ENCODE assay signal across 29 cellular contexts in the genomic region with DNA sequence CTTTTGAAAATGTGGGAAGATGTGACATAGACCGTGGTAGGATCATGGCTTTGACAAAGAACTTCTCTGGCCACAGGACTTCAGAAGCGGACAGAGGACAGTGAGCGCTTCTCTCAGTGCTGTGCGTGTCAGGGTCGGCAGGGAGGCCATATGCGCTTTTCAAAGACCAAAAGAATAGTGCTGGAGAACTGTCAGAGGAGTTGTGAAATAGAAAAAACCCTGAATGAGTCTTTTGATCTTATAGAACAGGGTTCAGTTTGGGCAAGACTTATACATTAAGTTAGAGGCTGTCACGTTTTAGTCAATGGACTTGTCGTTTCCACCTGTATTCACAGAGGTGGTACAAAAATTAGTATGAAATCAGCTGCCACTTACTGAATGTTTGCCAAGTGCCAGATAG.
"Had no signal": no experiment of that assay in that cellular context is flagged by ENCODE, and none has a peak within 500 bp of the region (broad histone marks: within the 10 kb centered on the region; RNA-seq: fewer than 3 reads in every experiment).

No MANE protein-coding gene starts in this region.

- DNase-seq: activated CD4-positive, alpha-beta memory T cell treated with anti-CD3 and anti-CD28 coated beads for 36 hours; activated CD4-positive, alpha-beta T cell treated with anti-CD3 and anti-CD28 coated beads for 36 hours; activated CD4-positive, alpha-beta T cell treated with anti-CD3 and anti-CD28 coated beads, Interleukin-2, amount 10 ng/mL, durations not matched to agents 24 days and 14 days; activated CD4-positive, CD25-positive, alpha-beta regulatory T cell; activated CD4-positive, CD25-positive, alpha-beta regulatory T cell treated with anti-CD3 and anti-CD28 coated beads, Interleukin-2, amount 50 U/mL, for 72 hours; activated CD8-positive, alpha-beta memory T cell treated with anti-CD3 and anti-CD28 coated beads, Interleukin-2, amount 10 ng/mL, durations not matched to agents 7 days and 5 days; activated CD8-positive, alpha-beta memory T cell treated with anti-CD3 and anti-CD28 coated beads, Interleukin-2, amount 50 U/mL, for 4 hours; activated CD8-positive, alpha-beta T cell treated with anti-CD3 and anti-CD28 coated beads, Interleukin-2, amount 10 ng/mL, durations not matched to agents 7 days and 5 days; activated gamma-delta T cell; activated naive CD4-positive, alpha-beta T cell; activated naive CD4-positive, alpha-beta T cell treated with anti-CD3 and anti-CD28 coated beads, Interleukin-2, amount 10 ng/mL, durations not matched to agents 7 days and 5 days; activated naive CD8-positive, alpha-beta T cell treated with anti-CD3 and anti-CD28 coated beads, Interleukin-2, amount 10 ng/mL, durations not matched to agents 7 days and 5 days; activated T-cell treated with anti-CD3 and anti-CD28 coated beads, Interleukin-2, amount 50 U/mL, for 1 hour; activated T-cell treated with anti-CD3 and anti-CD28 coated beads, Interleukin-2, amount 50 U/mL, for 48 hours; central memory CD4-positive, alpha-beta T cell; cerebellar nuclear complex; colonic mucosa; effector CD8-positive, alpha-beta T cell; esophagus squamous epithelium; foreskin melanocyte; T-helper 1 cell; T-helper 2 cell had no signal

- H3K4me1 ChIP-seq: ascending aorta, breast epithelium, colonic mucosa had no signal

- H3K4me3 ChIP-seq: ascending aorta, breast epithelium, cardiac muscle cell, colonic mucosa, esophagus squamous epithelium, gastroesophageal sphincter had no signal

- H3K27ac Mint-ChIP-seq: activated CD4-positive, alpha-beta memory T cell treated with anti-CD3 and anti-CD28 coated beads for 36 hours; activated CD4-positive, alpha-beta T cell treated with anti-CD3 and anti-CD28 coated beads for 36 hours; activated CD4-positive, alpha-beta T cell treated with anti-CD3 and anti-CD28 coated beads, Interleukin-2, amount 10 ng/mL, durations not matched to agents 24 days and 14 days; activated CD8-positive, alpha-beta memory T cell treated with anti-CD3 and anti-CD28 coated beads, Interleukin-2, amount 10 ng/mL, durations not matched to agents 7 days and 5 days; activated CD8-positive, alpha-beta T cell treated with anti-CD3 and anti-CD28 coated beads, Interleukin-2, amount 10 ng/mL, durations not matched to agents 7 days and 5 days; activated naive CD4-positive, alpha-beta T cell treated with anti-CD3 and anti-CD28 coated beads, Interleukin-2, amount 10 ng/mL, durations not matched to agents 7 days and 5 days; activated naive CD4-positive, alpha-beta T cell treated with anti-CD3 and anti-CD28 coated beads, Interleukin-2, amount 50 U/mL, for 72 hours; activated naive CD8-positive, alpha-beta T cell treated with anti-CD3 and anti-CD28 coated beads, Interleukin-2, amount 10 ng/mL, durations not matched to agents 7 days and 5 days; brain had no signal

- H3K27me3 Mint-ChIP-seq: activated CD4-positive, alpha-beta memory T cell treated with anti-CD3 and anti-CD28 coated beads for 36 hours; activated CD4-positive, alpha-beta T cell treated with anti-CD3 and anti-CD28 coated beads for 36 hours; activated CD4-positive, alpha-beta T cell treated with anti-CD3 and anti-CD28 coated beads, Interleukin-2, amount 10 ng/mL, durations not matched to agents 24 days and 14 days; activated CD8-positive, alpha-beta memory T cell treated with anti-CD3 and anti-CD28 coated beads, Interleukin-2, amount 10 ng/mL, durations not matched to agents 7 days and 5 days; activated naive CD4-positive, alpha-beta T cell treated with anti-CD3 and anti-CD28 coated beads, Interleukin-2, amount 10 ng/mL, durations not matched to agents 7 days and 5 days; activated naive CD8-positive, alpha-beta T cell treated with anti-CD3 and anti-CD28 coated beads, Interleukin-2, amount 10 ng/mL, durations not matched to agents 7 days and 5 days; brain had no signal

- H3K4me1 Mint-ChIP-seq: activated CD4-positive, alpha-beta T cell treated with anti-CD3 and anti-CD28 coated beads for 36 hours; activated CD4-positive, alpha-beta T cell treated with anti-CD3 and anti-CD28 coated beads, Interleukin-2, amount 10 ng/mL, durations not matched to agents 24 days and 14 days; activated naive CD4-positive, alpha-beta T cell treated with anti-CD3 and anti-CD28 coated beads, Interleukin-2, amount 10 ng/mL, durations not matched to agents 7 days and 5 days; activated naive CD8-positive, alpha-beta T cell treated with anti-CD3 and anti-CD28 coated beads, Interleukin-2, amount 10 ng/mL, durations not matched to agents 7 days and 5 days; brain had no signal

- H3K9me3 Mint-ChIP-seq: activated CD4-positive, alpha-beta memory T cell treated with anti-CD3 and anti-CD28 coated beads for 36 hours; activated CD4-positive, alpha-beta T cell treated with anti-CD3 and anti-CD28 coated beads, Interleukin-2, amount 10 ng/mL, durations not matched to agents 24 days and 14 days; activated naive CD4-positive, alpha-beta T cell treated with anti-CD3 and anti-CD28 coated beads, Interleukin-2, amount 10 ng/mL, durations not matched to agents 7 days and 5 days; activated naive CD4-positive, alpha-beta T cell treated with anti-CD3 and anti-CD28 coated beads, Interleukin-2, amount 50 U/mL, for 72 hours; activated naive CD8-positive, alpha-beta T cell treated with anti-CD3 and anti-CD28 coated beads, Interleukin-2, amount 10 ng/mL, durations not matched to agents 7 days and 5 days had no signal

- ATAC-seq: activated CD4-positive, alpha-beta T cell treated with anti-CD3 and anti-CD28 coated beads for 36 hours; activated CD8-positive, alpha-beta memory T cell treated with anti-CD3 and anti-CD28 coated beads, Interleukin-2, amount 10 ng/mL, durations not matched to agents 7 days and 5 days; activated CD8-positive, alpha-beta T cell treated with anti-CD3 and anti-CD28 coated beads, Interleukin-2, amount 10 ng/mL, durations not matched to agents 7 days and 5 days; activated naive CD4-positive, alpha-beta T cell treated with anti-CD3 and anti-CD28 coated beads, Interleukin-2, amount 50 U/mL, for 72 hours; gastroesophageal sphincter had no signal

- H3K4me3 Mint-ChIP-seq: activated CD4-positive, alpha-beta memory T cell treated with anti-CD3 and anti-CD28 coated beads for 36 hours; activated CD4-positive, alpha-beta T cell treated with anti-CD3 and anti-CD28 coated beads for 36 hours; activated CD4-positive, alpha-beta T cell treated with anti-CD3 and anti-CD28 coated beads, Interleukin-2, amount 10 ng/mL, durations not matched to agents 24 days and 14 days; activated CD8-positive, alpha-beta memory T cell treated with anti-CD3 and anti-CD28 coated beads, Interleukin-2, amount 10 ng/mL, durations not matched to agents 7 days and 5 days; activated CD8-positive, alpha-beta T cell treated with anti-CD3 and anti-CD28 coated beads, Interleukin-2, amount 10 ng/mL, durations not matched to agents 7 days and 5 days; activated naive CD4-positive, alpha-beta T cell treated with anti-CD3 and anti-CD28 coated beads, Interleukin-2, amount 10 ng/mL, durations not matched to agents 7 days and 5 days; activated naive CD8-positive, alpha-beta T cell treated with anti-CD3 and anti-CD28 coated beads, Interleukin-2, amount 10 ng/mL, durations not matched to agents 7 days and 5 days; brain had no signal

- H3K27me3 ChIP-seq: ascending aorta, breast epithelium, cardiac muscle cell, colonic mucosa, esophagus squamous epithelium, gastroesophageal sphincter had no signal

- H3K36me3 ChIP-seq: breast epithelium, cardiac muscle cell, colonic mucosa had no signal

- H3K27ac ChIP-seq: ascending aorta, breast epithelium, cardiac muscle cell, colonic mucosa, epithelial cell of prostate, esophagus squamous epithelium, gastroesophageal sphincter had no signal

- H3K9me3 ChIP-seq: ascending aorta, breast epithelium, colonic mucosa, esophagus squamous epithelium, gastroesophageal sphincter had no signal
